In the genomic region with DNA sequence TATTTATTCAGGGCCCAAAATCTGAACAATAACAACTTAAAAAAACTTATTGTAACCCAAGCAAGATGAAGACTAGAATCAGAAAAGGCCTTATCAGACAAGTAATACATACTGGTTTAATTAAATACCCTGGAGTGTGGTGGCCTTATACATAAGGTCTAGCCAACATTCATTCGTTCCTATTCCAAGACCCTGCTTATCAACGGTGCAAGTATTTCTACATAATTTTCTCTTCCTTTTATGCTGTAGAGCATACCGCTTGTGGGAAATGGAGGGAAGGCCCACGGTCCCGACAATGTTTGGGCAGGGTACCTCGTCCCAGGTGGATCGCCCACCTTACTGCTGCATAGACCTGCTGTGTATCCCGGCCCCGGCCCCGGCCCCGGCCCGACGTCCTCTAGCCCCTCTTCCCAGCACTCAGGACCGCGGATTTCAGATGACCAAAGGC, we compare ENCODE assay signal across 1 cellular context.
A peak's percentile ranks its signal among the peaks of the same experiment; 100 is the strongest.
TF ChIP-seq lines count a peak whose summit lies in the region.

No MANE protein-coding gene starts in this region.

TF ChIP-seq in K562, 482 proteins besides CTCF, POLR2A, EP300 and RAD21:
- TF ChIP-seq EZH2 (IDR thresholded peaks at IDR 0.05; ENCODE audit: borderline replicate concordance, low read depth, low read length) (no peak), TEAD1 (CRISPR knock-in tag; IDR thresholded peaks at IDR 0.05) (peak in 1 of 2 experiments; percentile 41; a peak in 1 of 4 replicates), KLF16 (IDR thresholded peaks at IDR 0.05) (no peak), FOXJ2 (tag; IDR thresholded peaks at IDR 0.05) (peak; percentile 50), JUN (IDR thresholded peaks at IDR 0.05; ENCODE audit: borderline replicate concordance, low read depth, low read length) (no peak), JUN (CRISPR knock-in tag; IDR thresholded peaks at IDR 0.05; ENCODE audit: borderline replicate concordance) (0 out of 2 replicates have a peak, but pooled peaks have one; percentile 64), TEAD4 (IDR thresholded peaks at IDR 0.05; ENCODE audit: low read length) (no peak), TEAD4 (CRISPR knock-in tag; IDR thresholded peaks at IDR 0.05; ENCODE audit: borderline replicate concordance) (0 out of 2 replicates have a peak, but pooled peaks have one; percentile 50), FOXP1 (CRISPR knock-in tag; IDR thresholded peaks at IDR 0.05) (peak; percentile 69; the same call in 1 of the 2 replicates), HDAC2 (IDR thresholded peaks at IDR 0.05) (no peak), FOXA3 (CRISPR knock-in tag; conservative IDR thresholded peaks at IDR 0.05 in 1 of 2, IDR thresholded peaks at IDR 0.05 in 1 of 2) (peak in 1 of 2 experiments; percentile 55; a peak in 1 of 4 replicates), ZNF282 (CRISPR knock-in tag; IDR thresholded peaks at IDR 0.05) (no peak), SRSF9 (IDR thresholded peaks at IDR 0.05; ENCODE audit: borderline replicate concordance, low read depth, low read length) (no peak)
- TF ChIP-seq, protein P1, sequence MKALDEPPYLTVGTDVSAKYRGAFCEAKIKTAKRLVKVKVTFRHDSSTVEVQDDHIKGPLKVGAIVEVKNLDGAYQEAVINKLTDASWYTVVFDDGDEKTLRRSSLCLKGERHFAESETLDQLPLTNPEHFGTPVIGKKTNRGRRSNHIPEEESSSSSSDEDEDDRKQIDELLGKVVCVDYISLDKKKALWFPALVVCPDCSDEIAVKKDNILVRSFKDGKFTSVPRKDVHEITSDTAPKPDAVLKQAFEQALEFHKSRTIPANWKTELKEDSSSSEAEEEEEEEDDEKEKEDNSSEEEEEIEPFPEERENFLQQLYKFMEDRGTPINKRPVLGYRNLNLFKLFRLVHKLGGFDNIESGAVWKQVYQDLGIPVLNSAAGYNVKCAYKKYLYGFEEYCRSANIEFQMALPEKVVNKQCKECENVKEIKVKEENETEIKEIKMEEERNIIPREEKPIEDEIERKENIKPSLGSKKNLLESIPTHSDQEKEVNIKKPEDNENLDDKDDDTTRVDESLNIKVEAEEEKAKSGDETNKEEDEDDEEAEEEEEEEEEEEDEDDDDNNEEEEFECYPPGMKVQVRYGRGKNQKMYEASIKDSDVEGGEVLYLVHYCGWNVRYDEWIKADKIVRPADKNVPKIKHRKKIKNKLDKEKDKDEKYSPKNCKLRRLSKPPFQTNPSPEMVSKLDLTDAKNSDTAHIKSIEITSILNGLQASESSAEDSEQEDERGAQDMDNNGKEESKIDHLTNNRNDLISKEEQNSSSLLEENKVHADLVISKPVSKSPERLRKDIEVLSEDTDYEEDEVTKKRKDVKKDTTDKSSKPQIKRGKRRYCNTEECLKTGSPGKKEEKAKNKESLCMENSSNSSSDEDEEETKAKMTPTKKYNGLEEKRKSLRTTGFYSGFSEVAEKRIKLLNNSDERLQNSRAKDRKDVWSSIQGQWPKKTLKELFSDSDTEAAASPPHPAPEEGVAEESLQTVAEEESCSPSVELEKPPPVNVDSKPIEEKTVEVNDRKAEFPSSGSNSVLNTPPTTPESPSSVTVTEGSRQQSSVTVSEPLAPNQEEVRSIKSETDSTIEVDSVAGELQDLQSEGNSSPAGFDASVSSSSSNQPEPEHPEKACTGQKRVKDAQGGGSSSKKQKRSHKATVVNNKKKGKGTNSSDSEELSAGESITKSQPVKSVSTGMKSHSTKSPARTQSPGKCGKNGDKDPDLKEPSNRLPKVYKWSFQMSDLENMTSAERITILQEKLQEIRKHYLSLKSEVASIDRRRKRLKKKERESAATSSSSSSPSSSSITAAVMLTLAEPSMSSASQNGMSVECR (CRISPR knock-in tag; IDR thresholded peaks at IDR 0.05), result 0 out of 2 replicates have a peak, but pooled peaks have one; percentile 46
- TF ChIP-seq, protein P2, sequence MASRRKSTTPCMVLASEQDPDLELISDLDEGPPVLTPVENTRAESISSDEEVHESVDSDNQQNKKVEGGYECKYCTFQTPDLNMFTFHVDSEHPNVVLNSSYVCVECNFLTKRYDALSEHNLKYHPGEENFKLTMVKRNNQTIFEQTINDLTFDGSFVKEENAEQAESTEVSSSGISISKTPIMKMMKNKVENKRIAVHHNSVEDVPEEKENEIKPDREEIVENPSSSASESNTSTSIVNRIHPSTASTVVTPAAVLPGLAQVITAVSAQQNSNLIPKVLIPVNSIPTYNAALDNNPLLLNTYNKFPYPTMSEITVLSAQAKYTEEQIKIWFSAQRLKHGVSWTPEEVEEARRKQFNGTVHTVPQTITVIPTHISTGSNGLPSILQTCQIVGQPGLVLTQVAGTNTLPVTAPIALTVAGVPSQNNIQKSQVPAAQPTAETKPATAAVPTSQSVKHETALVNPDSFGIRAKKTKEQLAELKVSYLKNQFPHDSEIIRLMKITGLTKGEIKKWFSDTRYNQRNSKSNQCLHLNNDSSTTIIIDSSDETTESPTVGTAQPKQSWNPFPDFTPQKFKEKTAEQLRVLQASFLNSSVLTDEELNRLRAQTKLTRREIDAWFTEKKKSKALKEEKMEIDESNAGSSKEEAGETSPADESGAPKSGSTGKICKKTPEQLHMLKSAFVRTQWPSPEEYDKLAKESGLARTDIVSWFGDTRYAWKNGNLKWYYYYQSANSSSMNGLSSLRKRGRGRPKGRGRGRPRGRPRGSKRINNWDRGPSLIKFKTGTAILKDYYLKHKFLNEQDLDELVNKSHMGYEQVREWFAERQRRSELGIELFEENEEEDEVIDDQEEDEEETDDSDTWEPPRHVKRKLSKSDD (conservative IDR thresholded peaks at IDR 0.05; ENCODE audit: low read length), result 0 out of 2 replicates have a peak, but pooled peaks have one; percentile 20
- TF ChIP-seq, protein P3, sequence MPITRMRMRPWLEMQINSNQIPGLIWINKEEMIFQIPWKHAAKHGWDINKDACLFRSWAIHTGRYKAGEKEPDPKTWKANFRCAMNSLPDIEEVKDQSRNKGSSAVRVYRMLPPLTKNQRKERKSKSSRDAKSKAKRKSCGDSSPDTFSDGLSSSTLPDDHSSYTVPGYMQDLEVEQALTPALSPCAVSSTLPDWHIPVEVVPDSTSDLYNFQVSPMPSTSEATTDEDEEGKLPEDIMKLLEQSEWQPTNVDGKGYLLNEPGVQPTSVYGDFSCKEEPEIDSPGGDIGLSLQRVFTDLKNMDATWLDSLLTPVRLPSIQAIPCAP (CRISPR knock-in tag; IDR thresholded peaks at IDR 0.05; ENCODE audit: borderline replicate concordance), result no peak
- TF ChIP-seq, protein P4, sequence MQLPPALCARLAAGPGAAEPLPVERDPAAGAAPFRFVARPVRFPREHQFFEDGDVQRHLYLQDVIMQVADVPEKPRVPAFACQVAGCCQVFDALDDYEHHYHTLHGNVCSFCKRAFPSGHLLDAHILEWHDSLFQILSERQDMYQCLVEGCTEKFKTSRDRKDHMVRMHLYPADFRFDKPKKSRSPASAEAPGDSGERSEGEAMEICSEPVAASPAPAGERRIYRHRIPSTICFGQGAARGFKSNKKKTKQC (CRISPR knock-in tag; IDR thresholded peaks at IDR 0.05), result peak; percentile 5; the same call in 1 of the 2 replicates
